8 cellular contexts compared by ENCODE assay signal in genomic region chr3:110314512-110315114, GRCh38.
A peak's percentile ranks its signal among the peaks of the same experiment; 100 is the strongest.
DNase-seq lines count a peak whose midpoint lies in the region; ATAC-seq, FAIRE-seq and TF ChIP-seq lines count a peak whose summit lies in the region.

No MANE protein-coding gene starts in this region.

- H3K9me3 ChIP-seq in body of pancreas, result no peaks in the 10 kb centered on the region

- no peak overlapping the region for H3K4me3 ChIP-seq in body of pancreas

- TF ChIP-seq CTCF in body of pancreas (IDR thresholded peaks at IDR 0.05), result peak; percentile 45 to 74 (median 61)

- no peak overlapping the region for H3K27ac ChIP-seq in body of pancreas

- no peaks in the 10 kb centered on the region for H3K36me3 ChIP-seq in body of pancreas (replicated peaks in 1 of 2; ENCODE audit: insufficient read depth in 1 of 2, low read depth in 2 of 2)

- peak; percentile 97 for ATAC-seq in HG02759 (IDR thresholded peaks at IDR 0.05; ENCODE audit: unreplicated experiment)
- ATAC-seq in body of pancreas, result peak; percentile 73

- peak; percentile 91 for FAIRE-seq in islet of Langerhans (lab: Jason Lieb, UNC)

- WGBS in body of pancreas, 2 donors, result 22 to 24% methylated on average over 7 of the region's 7 CpGs

- no peak for TF ChIP-seq POLR2A in body of pancreas (IDR thresholded peaks at IDR 0.05)

- H3K4me1 ChIP-seq in body of pancreas, result no peaks in the 10 kb centered on the region

- intact Hi-C loops in body of pancreas (cut with DNase I), result no loop called here

- H3K27me3 ChIP-seq in body of pancreas, result no peaks in the 10 kb centered on the region

- DNase-seq in activated gamma-delta T cell treated with Interleukin-2 at 50 U/mL for 16 hours (peak; percentile 58), activated gamma-delta T cell (lab: John Stamatoyannopoulos, UW) (no peak), NCI-H1092 (lab: John Stamatoyannopoulos, UW) (peak; percentile 49), T-helper 9 cell (peak; percentile 34), body of pancreas (peak; percentile 58 to 69 (median 65))
- peak; percentile 41 to 64 for DNase-seq in stimulated activated CD4-positive, alpha-beta T cell treated with anti-CD3 and anti-CD28 coated beads, Interleukin-2, amount 100 ng/mL, for 24 hours
